Comparison of ENCODE assay signal across 18 cellular contexts in the genomic region with DNA sequence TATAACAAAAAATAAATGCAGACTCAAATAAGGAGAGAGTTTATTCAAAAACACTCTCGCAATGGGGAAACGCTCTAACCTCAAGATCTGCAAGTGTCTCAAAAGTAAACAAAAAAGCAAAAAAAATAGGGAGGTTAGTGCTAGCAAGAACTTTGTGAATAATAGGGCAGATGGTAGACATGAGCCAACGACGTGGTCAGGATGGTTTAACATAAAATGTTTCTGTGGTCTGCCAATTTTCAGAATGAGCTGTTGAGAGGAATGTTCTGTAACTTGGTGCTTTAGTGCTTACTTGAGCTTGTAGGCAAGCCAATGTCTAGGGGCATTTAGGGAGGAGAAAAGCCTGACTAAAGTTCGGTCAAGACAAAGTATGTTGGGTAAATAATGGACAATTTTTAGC.
"Had no signal": no experiment of that assay in that cellular context is flagged by ENCODE, and none has a peak within 500 bp of the region (broad histone marks: within the 10 kb centered on the region; RNA-seq: fewer than 3 reads in every experiment).

No MANE protein-coding gene starts in this region.

- H3K4me1 ChIP-seq: gastrocnemius medialis, parathyroid adenoma, psoas muscle, right lobe of liver, suprapubic skin, thyroid gland had no signal

- H3K36me3 ChIP-seq: gastrocnemius medialis, right lobe of liver, suprapubic skin, thyroid gland had no signal

- FAIRE-seq: endometrium, urothelium cell line had no signal

- H3K27me3 ChIP-seq: gastrocnemius medialis, right lobe of liver, suprapubic skin, thyroid gland had no signal

- H3K4me3 ChIP-seq: gastrocnemius medialis, psoas muscle, right lobe of liver, suprapubic skin, thyroid gland had no signal

- DNase-seq: effector memory CD4-positive, alpha-beta T cell; gastrocnemius medialis; glutamatergic neuron; islet precursor cell; mammary epithelial cell; naive thymus-derived CD4-positive, alpha-beta T cell; nephron progenitor cell; psoas muscle; retina; right lobe of liver; stimulated activated CD4-positive, alpha-beta T cell treated with anti-CD3 and anti-CD28 coated beads, Interleukin-4, amount 100 ng/mL, for 1 hour; stimulated activated CD8-positive, alpha-beta memory T cell treated with anti-CD3 and anti-CD28 coated beads, Interleukin-4, amount 100 ng/mL, for 48 hours; stimulated activated naive CD8-positive, alpha-beta T cell treated with anti-CD3 and anti-CD28 coated beads, Interleukin-15, Interleukin-2, amounts not matched to agents 100 U/mL and 50 U/mL, for 24 hours; thyroid gland had no signal

- H3K27ac ChIP-seq: gastrocnemius medialis, parathyroid adenoma, psoas muscle, right lobe of liver, suprapubic skin, thyroid gland had no signal

- H3K9me3 ChIP-seq: gastrocnemius medialis, psoas muscle, right lobe of liver, suprapubic skin, thyroid gland had no signal
